8 cellular contexts compared by ENCODE assay signal in the genomic region with DNA sequence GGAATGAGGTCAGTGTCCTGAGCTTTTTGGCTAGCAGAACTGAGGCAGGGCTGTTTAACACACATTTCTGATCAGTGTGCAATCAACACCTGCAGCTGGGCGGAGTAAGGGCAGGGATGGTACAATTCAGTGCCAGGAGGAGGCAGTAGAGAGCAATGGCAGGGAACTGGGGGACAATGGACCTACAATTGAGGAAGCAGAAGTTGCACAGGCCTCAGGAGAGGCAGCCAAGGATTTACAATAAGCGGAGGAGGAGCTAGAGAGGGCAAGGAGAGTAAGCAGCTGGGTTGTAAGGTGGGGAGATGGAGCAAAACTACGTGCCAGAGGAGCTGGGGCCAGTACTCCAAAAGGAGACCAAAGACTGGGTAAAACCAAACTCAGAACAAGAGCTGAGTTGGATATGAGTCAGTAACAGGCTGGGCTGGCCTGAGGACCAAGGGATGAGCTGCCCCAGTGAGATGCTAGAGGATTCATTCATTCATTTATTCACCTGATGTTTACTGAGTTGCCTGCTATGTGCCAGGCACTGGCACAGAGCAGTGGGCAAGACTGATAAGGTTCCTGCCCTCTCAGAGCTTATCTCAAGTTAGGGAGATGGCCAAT. TPM values are rescaled to one million over a fixed set of nuclear protein-coding genes. Genes with fewer than 3 reads are reported as not detected.
DNase-seq lines count a peak whose midpoint lies in the region; TF ChIP-seq lines count a peak whose summit lies in the region.

No MANE protein-coding gene starts in this region.

- H3K4me1 ChIP-seq in CD4-positive, alpha-beta memory T cell (ENCODE audit: insufficient read depth, low read length), result peaks cover 9% of the 10 kb centered on the region
- H3K4me1 ChIP-seq in right atrium auricular region, result no peaks in the 10 kb centered on the region

- no peak overlapping the region for H3K4me3 Mint-ChIP-seq in CD4-positive, alpha-beta memory T cell
- no peak overlapping the region for H3K4me3 Mint-ChIP-seq in activated naive CD4-positive, alpha-beta T cell treated with anti-CD3 and anti-CD28 coated beads, Interleukin-2, amount 10 ng/mL, durations not matched to agents 7 days and 5 days

- H3K27me3 ChIP-seq in CD4-positive, alpha-beta memory T cell (ENCODE audit: insufficient read depth, low read length), result no peaks in the 10 kb centered on the region
- no peaks in the 10 kb centered on the region for H3K27me3 ChIP-seq in H7 (ENCODE audit: control insufficient read depth, insufficient read depth, low read length)
- H3K27me3 ChIP-seq in right atrium auricular region, result no peaks in the 10 kb centered on the region

- peaks cover 11% of the 10 kb centered on the region for H3K36me3 ChIP-seq in CD4-positive, alpha-beta memory T cell (ENCODE audit: insufficient read depth, low read length)
- H3K36me3 ChIP-seq in H7 (replicated peaks; ENCODE audit: control insufficient read depth, insufficient read depth, low read length) (no peaks in the 10 kb centered on the region; the same call in none of the 2 replicates), right atrium auricular region (peaks cover 40% of the 10 kb centered on the region)

- intact Hi-C loops in CD4-positive, alpha-beta memory T cell (cut with micrococcal nuclease), result no loop called here

- peak; percentile 43 to 68 (median 47) for DNase-seq in CD4-positive, alpha-beta memory T cell
- DNase-seq in H7, result peak; percentile 84
- peak; percentile 91 for DNase-seq in OCI-M1 (lab: John Stamatoyannopoulos, UW)
- peak; percentile 75 for DNase-seq in activated naive CD4-positive, alpha-beta T cell treated with anti-CD3 and anti-CD28 coated beads, Interleukin-2, amount 10 ng/mL, durations not matched to agents 7 days and 5 days
- no peak for DNase-seq in right atrium auricular region (ENCODE audit: low spot score)
- DNase-seq in stimulated activated CD4-positive, alpha-beta T cell treated with anti-CD3 and anti-CD28 coated beads, Interleukin-15, amount 100 ng/mL, for 24 hours, result peak; percentile 66
- no peak for DNase-seq in dedifferentiated amniotic fluid mesenchymal stem cell (ENCODE audit: extremely low spot score)
- no peak for DNase-seq in SW 1271 (lab: John Stamatoyannopoulos, UW)

- POLR2A ChIA-PET in CD4-positive, alpha-beta memory T cell (lab: Charles Lee; ENCODE audit: partially characterized antibody), result interaction anchor here (2.2 to 4.1 kb wide), 3 partner anchors 10 to 149 kb away, joined by 8 to 24 read pairs (median 10); a partner anchor contains a TSS

- no peaks in the 10 kb centered on the region for H3K9me3 ChIP-seq in CD4-positive, alpha-beta memory T cell (ENCODE audit: control insufficient read depth in 1 of 2, low read length in 2 of 2)
- H3K9me3 ChIP-seq in right atrium auricular region, result no peaks in the 10 kb centered on the region

- H3K4me1 Mint-ChIP-seq in CD4-positive, alpha-beta memory T cell, result peaks cover 7 to 18% (median 12%) of the 10 kb centered on the region in 4 donors
- peaks cover 21% of the 10 kb centered on the region for H3K4me1 Mint-ChIP-seq in activated naive CD4-positive, alpha-beta T cell treated with anti-CD3 and anti-CD28 coated beads, Interleukin-2, amount 10 ng/mL, durations not matched to agents 7 days and 5 days

- no peak overlapping the region for H3K4me3 ChIP-seq in CD4-positive, alpha-beta memory T cell (ENCODE audit: low read length in 2 of 2)
- no peak overlapping the region for H3K4me3 ChIP-seq in H7 (ENCODE audit: insufficient read depth, low read depth, low read length)
- no peak overlapping the region for H3K4me3 ChIP-seq in right atrium auricular region

- H3K27ac Mint-ChIP-seq in CD4-positive, alpha-beta memory T cell, result peak overlapping the region; percentile 0 to 69 (median 43)
- peak overlapping the region; percentile 0 for H3K27ac Mint-ChIP-seq in activated naive CD4-positive, alpha-beta T cell treated with anti-CD3 and anti-CD28 coated beads, Interleukin-2, amount 10 ng/mL, durations not matched to agents 7 days and 5 days

- CTCF ChIA-PET in CD4-positive, alpha-beta memory T cell (lab: Charles Lee; ENCODE audit: partially characterized antibody), result interaction anchor here (0.8 to 4.1 kb wide), 21 partner anchors 8 to 219 kb away, joined by 3 to 52 read pairs (median 4); a partner anchor contains a TSS
- CTCF ChIA-PET in activated naive CD4-positive, alpha-beta T cell treated with anti-CD3 and anti-CD28 coated beads, Interleukin-2, amount 10 ng/mL, durations not matched to agents 7 days and 5 days (lab: Charles Lee), result interaction anchor here (0.6 to 7.5 kb wide), 30 partner anchors 8 to 508 kb away, joined by 3 to 81 read pairs (median 6); a partner anchor contains a TSS

- peak; percentile 16 to 57 for TF ChIP-seq CTCF in right atrium auricular region (IDR thresholded peaks at IDR 0.05)

- no peaks in the 10 kb centered on the region for H3K27me3 Mint-ChIP-seq in CD4-positive, alpha-beta memory T cell
- no peaks in the 10 kb centered on the region for H3K27me3 Mint-ChIP-seq in activated naive CD4-positive, alpha-beta T cell treated with anti-CD3 and anti-CD28 coated beads, Interleukin-2, amount 10 ng/mL, durations not matched to agents 7 days and 5 days

- H3K27ac ChIP-seq in CD4-positive, alpha-beta memory T cell (ENCODE audit: low read depth, low read length), result no peak overlapping the region
- no peak overlapping the region for H3K27ac ChIP-seq in right atrium auricular region

- H3K36me3 Mint-ChIP-seq in CD4-positive, alpha-beta memory T cell, result peaks cover 23 to 38% of the 10 kb centered on the region in 2 donors
- peaks cover 25% of the 10 kb centered on the region for H3K36me3 Mint-ChIP-seq in activated naive CD4-positive, alpha-beta T cell treated with anti-CD3 and anti-CD28 coated beads, Interleukin-2, amount 10 ng/mL, durations not matched to agents 7 days and 5 days

- H3K9me3 Mint-ChIP-seq in CD4-positive, alpha-beta memory T cell, result no peaks in the 10 kb centered on the region
- H3K9me3 Mint-ChIP-seq in activated naive CD4-positive, alpha-beta T cell treated with anti-CD3 and anti-CD28 coated beads, Interleukin-2, amount 10 ng/mL, durations not matched to agents 7 days and 5 days, result no peaks in the 10 kb centered on the region

RNA-seq across cellular contexts. Expression of a gene that starts 10.4 kb away (rescaled TPM):
- 10 to 100 TPM; 11.2 to 12.0 TPM for total RNA-seq in CD4-positive, alpha-beta memory T cell
- 10 to 100 TPM; 13.8 to 15.9 TPM for polyA plus RNA-seq in CD4-positive, alpha-beta memory T cell
- 72.0 and 103 TPM in 2 replicates for total RNA-seq in H7 (2014; rRNA removed; shearing (Covaris generic))
- total RNA-seq in right atrium auricular region, result 1 to 10 TPM; 5.5 to 8.8 TPM

RNA-seq across cellular contexts. Expression of a gene that starts 14.3 kb away (rescaled TPM):
- total RNA-seq in CD4-positive, alpha-beta memory T cell, result 10 to 100 TPM; 36.3 to 38.5 TPM
- 10 to 100 TPM; 27.8 to 32.3 TPM for polyA plus RNA-seq in CD4-positive, alpha-beta memory T cell
- 35.8 and 53.1 TPM in 2 replicates for total RNA-seq in H7 (2014; rRNA removed; shearing (Covaris generic))
- 10 to 100 TPM; 22.4 to 26.3 TPM for total RNA-seq in right atrium auricular region

RNA-seq across cellular contexts. Expression of a gene that starts 20.0 kb away (rescaled TPM):
- 10 to 100 TPM; 52.6 to 55.8 TPM for total RNA-seq in CD4-positive, alpha-beta memory T cell
- 100 to 1,000 TPM; 110 to 151 TPM for polyA plus RNA-seq in CD4-positive, alpha-beta memory T cell
- total RNA-seq in H7 (2014; rRNA removed; shearing (Covaris generic)), result 291 and 385 TPM in 2 replicates
- 10 to 100 TPM; 29.7 to 54.3 TPM for total RNA-seq in right atrium auricular region

RNA-seq across cellular contexts. Expression of a gene that starts 32.7 kb away (rescaled TPM):
- total RNA-seq in CD4-positive, alpha-beta memory T cell, result 10 to 100 TPM; 78.3 to 82.1 TPM
- polyA plus RNA-seq in CD4-positive, alpha-beta memory T cell, result 10 to 100 TPM; 65.3 to 82.2 TPM
- total RNA-seq in H7 (2014; rRNA removed; shearing (Covaris generic)), result 122 and 125 TPM in 2 replicates
- 10 to 100 TPM; 30.3 to 39.6 TPM for total RNA-seq in right atrium auricular region

RNA-seq across cellular contexts. Expression of a gene that starts 57.2 kb away (rescaled TPM):
- 10 to 100 TPM; 32.7 to 35.0 TPM for total RNA-seq in CD4-positive, alpha-beta memory T cell
- 10 to 100 TPM; 15.8 to 17.3 TPM for polyA plus RNA-seq in CD4-positive, alpha-beta memory T cell
- total RNA-seq in H7 (2014; rRNA removed; shearing (Covaris generic)), result 8.2 and 10.8 TPM in 2 replicates
- total RNA-seq in right atrium auricular region, result 10 to 100 TPM; 17.0 to 21.0 TPM

Comparison
In these comparisons a context has a peak if more than half of its experiments do, and no peak if none do; other contexts are left out.
1. DNase-seq: peak in CD4-positive, alpha-beta memory T cell (5 of 5), H7 (single experiment), OCI-M1 (single experiment), activated naive CD4-positive, alpha-beta T cell treated with anti-CD3 and anti-CD28 coated beads, Interleukin-2, amount 10 ng/mL, durations not matched to agents 7 days and 5 days (single experiment) and stimulated activated CD4-positive, alpha-beta T cell treated with anti-CD3 and anti-CD28 coated beads, Interleukin-15, amount 100 ng/mL, for 24 hours (single experiment); none in right atrium auricular region (single experiment), dedifferentiated amniotic fluid mesenchymal stem cell (single experiment) and SW 1271 (0 of 2).